33 cellular contexts compared by ENCODE assay signal in the genomic region with DNA sequence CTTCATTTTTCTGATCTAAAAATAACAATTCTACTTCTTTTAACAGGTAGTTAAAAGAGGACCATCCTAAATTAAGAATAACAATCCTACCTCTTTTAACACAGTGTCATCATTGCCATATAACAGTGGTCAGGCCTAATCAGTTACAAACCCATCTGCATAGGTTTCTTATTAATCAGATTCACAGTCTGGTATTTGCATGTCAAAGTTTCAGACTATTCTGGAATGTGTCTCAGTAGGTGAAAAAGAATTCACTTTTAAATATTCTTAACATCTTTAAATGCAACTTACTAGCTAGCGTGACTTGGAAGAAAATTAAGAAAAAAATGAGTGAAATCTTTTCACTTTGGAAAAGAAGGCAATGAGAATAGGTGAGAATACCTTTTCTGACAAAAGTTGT. TPM values are rescaled to one million over a fixed set of nuclear protein-coding genes. Genes with fewer than 3 reads are reported as not detected.
"Had no signal": no experiment of that assay in that cellular context is flagged by ENCODE, and none has a peak within 500 bp of the region (broad histone marks: within the 10 kb centered on the region; RNA-seq: fewer than 3 reads in every experiment).

No MANE protein-coding gene starts in this region.

- H3K79me2 ChIP-seq: hepatocyte had no signal

- H3K27me3 ChIP-seq: foreskin keratinocyte, hepatocyte, upper lobe of left lung had no signal

- H3K27ac ChIP-seq: coronary artery, esophagus muscularis mucosa, foreskin keratinocyte, gastroesophageal sphincter, heart left ventricle, hepatocyte, lower lobe of right lung, prostate gland, skin epidermis, spleen, thoracic aorta, tibial nerve, upper lobe of left lung had no signal

- DNase-seq: dermis blood vessel endothelial cell; effector memory CD4-positive, alpha-beta T cell; foreskin keratinocyte; heart left ventricle; islet precursor cell; kidney glomerular epithelial cell; left ventricle myocardium superior; lower lobe of right lung; naive thymus-derived CD8-positive, alpha-beta T cell; nephron progenitor cell; nucleus accumbens; right cardiac atrium; spleen; stimulated activated CD4-positive, alpha-beta T cell treated with anti-CD3 and anti-CD28 coated beads, Interleukin-15, amount 100 ng/mL, for 24 hours; stimulated activated CD4-positive, alpha-beta T cell treated with anti-CD3 and anti-CD28 coated beads, Interleukin-2, amount 100 ng/mL, for 48 hours; stimulated activated naive B cell treated with anti-CD40 and anti-IgM and Interleukin-4, amounts not matched to agents 10 μg/mL and 1 μg/mL and 100 μg/mL, for 72 hours; upper lobe of left lung had no signal

- H3K4me3 Mint-ChIP-seq: naive thymus-derived CD8-positive, alpha-beta T cell; nephron progenitor cell; stimulated activated naive B cell treated with anti-CD40 and anti-IgM and Interleukin-4, amounts not matched to agents 10 μg/mL and 1 μg/mL and 100 μg/mL, for 72 hours; stimulated activated naive CD8-positive, alpha-beta T cell treated with anti-CD3 and anti-CD28 coated beads, Interleukin-15, Interleukin-2, amounts not matched to agents 100 ng/mL and 50 ng/mL, for 24 hours had no signal

- H3K36me3 Mint-ChIP-seq: naive thymus-derived CD8-positive, alpha-beta T cell; stimulated activated naive B cell treated with anti-CD40 and anti-IgM and Interleukin-4, amounts not matched to agents 10 μg/mL and 1 μg/mL and 100 μg/mL, for 72 hours had no signal

- H3K4me3 ChIP-seq: coronary artery, esophagus muscularis mucosa, gastroesophageal sphincter, heart left ventricle, hepatocyte, lower lobe of right lung, prostate gland, skin epidermis, spleen, thoracic aorta, tibial nerve, upper lobe of left lung had no signal

- H2AFZ ChIP-seq: hepatocyte had no signal

- H3K36me3 ChIP-seq: esophagus muscularis mucosa, gastroesophageal sphincter, heart left ventricle, lower lobe of right lung, prostate gland, spleen, thoracic aorta, tibial nerve, upper lobe of left lung had no signal

- H3K4me2 ChIP-seq: hepatocyte had no signal

- H3K9me3 ChIP-seq: esophagus muscularis mucosa, gastroesophageal sphincter, heart left ventricle, lower lobe of right lung, prostate gland, spleen, thoracic aorta, tibial nerve, upper lobe of left lung had no signal

- H3K27ac Mint-ChIP-seq: naive thymus-derived CD8-positive, alpha-beta T cell; nephron progenitor cell; stimulated activated naive B cell treated with anti-CD40 and anti-IgM and Interleukin-4, amounts not matched to agents 10 μg/mL and 1 μg/mL and 100 μg/mL, for 72 hours; stimulated activated naive CD8-positive, alpha-beta T cell treated with anti-CD3 and anti-CD28 coated beads, Interleukin-15, Interleukin-2, amounts not matched to agents 100 ng/mL and 50 ng/mL, for 24 hours had no signal

- H3K4me1 ChIP-seq: esophagus muscularis mucosa, foreskin keratinocyte, gastroesophageal sphincter, heart left ventricle, lower lobe of right lung, prostate gland, spleen, tibial nerve, upper lobe of left lung had no signal

- H3K4me1 Mint-ChIP-seq: naive thymus-derived CD8-positive, alpha-beta T cell; nephron progenitor cell; stimulated activated naive B cell treated with anti-CD40 and anti-IgM and Interleukin-4, amounts not matched to agents 10 μg/mL and 1 μg/mL and 100 μg/mL, for 72 hours had no signal

- H3K9me3 Mint-ChIP-seq: naive thymus-derived CD8-positive, alpha-beta T cell; nephron progenitor cell; stimulated activated naive B cell treated with anti-CD40 and anti-IgM and Interleukin-4, amounts not matched to agents 10 μg/mL and 1 μg/mL and 100 μg/mL, for 72 hours; stimulated activated naive CD8-positive, alpha-beta T cell treated with anti-CD3 and anti-CD28 coated beads, Interleukin-15, Interleukin-2, amounts not matched to agents 100 ng/mL and 50 ng/mL, for 24 hours had no signal

- FAIRE-seq: endothelial cell of umbilical vein, urothelium cell line had no signal

RNA-seq across cellular contexts. Expression of gene KRT12, which starts 6.8 kb away (rescaled TPM):
- total RNA-seq: dermis blood vessel endothelial cell; endothelial cell of umbilical vein; epithelial cell of proximal tubule; esophagus muscularis mucosa; fibroblast of lung; foreskin keratinocyte; gastroesophageal sphincter; heart left ventricle; hepatocyte; left ventricle myocardium superior; lower lobe of right lung; mesenteric fat pad; myocyte; naive thymus-derived CD8-positive, alpha-beta T cell; osteocyte; prostate gland; right cardiac atrium; spleen; thoracic aorta; tibial nerve; upper lobe of left lung had no signal
- polyA plus RNA-seq: endothelial cell of umbilical vein; fibroblast of lung; foreskin keratinocyte; heart left ventricle; hepatocyte; naive thymus-derived CD8-positive, alpha-beta T cell; right cardiac atrium; spleen had no signal

RNA-seq across cellular contexts. Expression of gene KRT20, which starts 11.2 kb away (rescaled TPM):
- total RNA-seq: dermis blood vessel endothelial cell; endothelial cell of umbilical vein; epithelial cell of proximal tubule; fibroblast of lung; foreskin keratinocyte; gastroesophageal sphincter; heart left ventricle; left ventricle myocardium superior; lower lobe of right lung; myocyte; naive thymus-derived CD8-positive, alpha-beta T cell; osteocyte; prostate gland; right cardiac atrium; spleen; tibial nerve had no signal
- polyA plus RNA-seq: endothelial cell of umbilical vein; fibroblast of lung; foreskin keratinocyte; naive thymus-derived CD8-positive, alpha-beta T cell had no signal
